Comparison of ENCODE assay signal across 16 cellular contexts in the genomic region with DNA sequence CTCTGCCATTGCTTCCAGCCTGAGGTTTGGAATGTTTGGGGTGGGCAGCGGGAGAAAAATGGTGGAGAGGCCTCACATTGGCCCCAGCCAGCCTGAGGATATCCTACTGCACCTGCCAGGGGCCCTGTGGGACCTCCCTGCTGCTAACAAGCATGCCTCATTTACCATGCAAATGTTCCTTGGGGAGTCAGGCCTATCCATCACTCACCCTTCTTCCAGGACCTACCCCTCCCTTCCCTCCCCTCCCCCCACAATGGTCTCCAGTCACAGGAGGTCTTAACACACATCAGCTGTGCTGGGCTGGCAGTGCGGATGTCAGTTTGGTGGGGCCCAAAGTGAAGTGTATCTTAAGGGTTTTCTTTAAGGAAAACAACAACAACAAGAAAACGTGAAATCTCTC.
"Had no signal": no experiment of that assay in that cellular context is flagged by ENCODE, and none has a peak within 500 bp of the region (broad histone marks: within the 10 kb centered on the region; RNA-seq: fewer than 3 reads in every experiment).

No MANE protein-coding gene starts in this region.

- H2AFZ ChIP-seq: parathyroid adenoma had no signal

- H3K27ac Mint-ChIP-seq: activated CD4-positive, alpha-beta memory T cell treated with anti-CD3 and anti-CD28 coated beads for 36 hours; activated CD4-positive, alpha-beta T cell treated with anti-CD3 and anti-CD28 coated beads for 36 hours; activated naive CD4-positive, alpha-beta T cell treated with anti-CD3 and anti-CD28 coated beads, Interleukin-2, amount 50 U/mL, for 72 hours; activated T-cell treated with anti-CD3 and anti-CD28 coated beads, Interleukin-2, amount 50 U/mL, for 72 hours; immature natural killer cell; stimulated activated effector memory CD8-positive, alpha-beta T cell treated with anti-CD3 and anti-CD28 coated beads, Interleukin-12 subunit alpha, Interleukin-12 subunit beta, amount 100 ng/mL, for 72 hours had no signal

- H3K4me3 ChIP-seq: lower lobe of right lung, thoracic aorta had no signal

- H3K36me3 ChIP-seq: lower lobe of right lung, thoracic aorta, WERI-Rb-1 had no signal

- H3K79me2 ChIP-seq: parathyroid adenoma had no signal

- H3K9me3 ChIP-seq: lower lobe of right lung, thoracic aorta had no signal

- H3K27ac ChIP-seq: lower lobe of right lung, parathyroid adenoma, thoracic aorta, WERI-Rb-1 had no signal

- DNase-seq: activated CD4-positive, alpha-beta memory T cell treated with anti-CD3 and anti-CD28 coated beads for 36 hours; activated CD4-positive, alpha-beta T cell treated with anti-CD3 and anti-CD28 coated beads for 36 hours; activated gamma-delta T cell; activated T-cell treated with anti-CD3 and anti-CD28 coated beads, Interleukin-2, amount 50 U/mL, for 72 hours; hippocampal formation; immature natural killer cell; left cardiac atrium; lower lobe of right lung; stimulated activated CD4-positive, alpha-beta T cell treated with anti-CD3 and anti-CD28 coated beads, Interleukin-12 subunit alpha, Interleukin-12 subunit beta, amount 100 ng/mL, for 4 hours; stimulated activated CD4-positive, alpha-beta T cell treated with anti-CD3 and anti-CD28 coated beads, Interleukin-2, amount 100 ng/mL, for 24 hours; WERI-Rb-1 had no signal

- ATAC-seq: activated CD4-positive, alpha-beta T cell treated with anti-CD3 and anti-CD28 coated beads for 36 hours; activated naive CD4-positive, alpha-beta T cell treated with anti-CD3 and anti-CD28 coated beads, Interleukin-2, amount 50 U/mL, for 72 hours; activated T-cell treated with anti-CD3 and anti-CD28 coated beads, Interleukin-2, amount 50 U/mL, for 72 hours; esophagus mucosa; left cardiac atrium; lower lobe of right lung; stimulated activated effector memory CD8-positive, alpha-beta T cell treated with anti-CD3 and anti-CD28 coated beads, Interleukin-12 subunit alpha, Interleukin-12 subunit beta, amount 100 ng/mL, for 72 hours had no signal

- H3K4me1 Mint-ChIP-seq: activated CD4-positive, alpha-beta T cell treated with anti-CD3 and anti-CD28 coated beads for 36 hours; immature natural killer cell; stimulated activated effector memory CD8-positive, alpha-beta T cell treated with anti-CD3 and anti-CD28 coated beads, Interleukin-12 subunit alpha, Interleukin-12 subunit beta, amount 100 ng/mL, for 72 hours had no signal

- H3K27me3 Mint-ChIP-seq: activated CD4-positive, alpha-beta memory T cell treated with anti-CD3 and anti-CD28 coated beads for 36 hours had no signal

- H3K4me3 Mint-ChIP-seq: activated CD4-positive, alpha-beta memory T cell treated with anti-CD3 and anti-CD28 coated beads for 36 hours; activated CD4-positive, alpha-beta T cell treated with anti-CD3 and anti-CD28 coated beads for 36 hours; activated T-cell treated with anti-CD3 and anti-CD28 coated beads, Interleukin-2, amount 50 U/mL, for 72 hours; immature natural killer cell; stimulated activated effector memory CD8-positive, alpha-beta T cell treated with anti-CD3 and anti-CD28 coated beads, Interleukin-12 subunit alpha, Interleukin-12 subunit beta, amount 100 ng/mL, for 72 hours had no signal

- H3K4me1 ChIP-seq: lower lobe of right lung, parathyroid adenoma had no signal

- H3K36me3 Mint-ChIP-seq: activated CD4-positive, alpha-beta memory T cell treated with anti-CD3 and anti-CD28 coated beads for 36 hours; activated naive CD4-positive, alpha-beta T cell treated with anti-CD3 and anti-CD28 coated beads, Interleukin-2, amount 50 U/mL, for 72 hours; immature natural killer cell; stimulated activated effector memory CD8-positive, alpha-beta T cell treated with anti-CD3 and anti-CD28 coated beads, Interleukin-12 subunit alpha, Interleukin-12 subunit beta, amount 100 ng/mL, for 72 hours had no signal
